ENCODE assay signal across 17 cellular contexts in genomic region chr18:64097497-64097896, GRCh38. TPM values are rescaled to one million over a fixed set of nuclear protein-coding genes. Genes with fewer than 3 reads are reported as not detected.
DNase-seq lines count a peak whose midpoint lies in the region; ATAC-seq, FAIRE-seq and TF ChIP-seq lines count a peak whose summit lies in the region.
"Had no signal": no experiment of that assay in that cellular context is flagged by ENCODE, and none has a peak within 500 bp of the region (broad histone marks: within the 10 kb centered on the region; RNA-seq: fewer than 3 reads in every experiment).

No MANE protein-coding gene starts in this region.

- DNase-seq in COR-L47 (lab: John Stamatoyannopoulos, UW) = peak; percentile 18
- no peak for DNase-seq in H9
- peak; percentile 23 for DNase-seq in astrocyte of the hippocampus (ENCODE audit: low read depth, low spot score)
- no peak for DNase-seq in kidney
- DNase-seq in NCI-H2227 treated with DMSO at 0.1 percent for 48 hours (lab: John Stamatoyannopoulos, UW) = no peak
- DNase-seq in T-cell = no peak
- DNase-seq in inferior parietal cortex (ENCODE audit: extremely low spot score) = no peak
- DNase-seq: activated CD4-positive, alpha-beta T cell treated with anti-CD3 and anti-CD28 coated beads, Interleukin-2, amount 50 U/mL, for 4 hours; CD8-positive, alpha-beta memory T cell; left colon; NCI-H146; small intestine; T-helper 17 cell; testis had no signal

- TF ChIP-seq CTCF in H9 (conservative IDR thresholded peaks at IDR 0.05) (peak; percentile 83), kidney (IDR thresholded peaks at IDR 0.05; ENCODE audit: borderline replicate concordance, extremely low read depth, insufficient read depth) (peak; percentile 10)

- no peak overlapping the region for H3K4ac ChIP-seq in H9 (ENCODE audit: low read depth, low read length)

- no peaks in the 10 kb centered on the region for H3K36me3 ChIP-seq in kidney (ENCODE audit: control insufficient read depth in 1 of 2, insufficient read depth in 2 of 2, low read length in 2 of 2)
- H3K36me3 ChIP-seq: HAP-1 had no signal

- POLR2A ChIA-PET in T-cell (lab: Charles Lee) = no interaction called here

- no peaks in the 10 kb centered on the region for H3K79me2 ChIP-seq in H9 (ENCODE audit: insufficient read depth, low read length)

- H2BK5ac ChIP-seq in H9 (ENCODE audit: insufficient read length, low read length) = no peak overlapping the region

- H3K27me3 ChIP-seq in H9 (ENCODE audit: insufficient read depth, low read length) = no peaks in the 10 kb centered on the region
- H3K27me3 ChIP-seq: testis had no signal

- CTCF ChIA-PET in T-cell (lab: Charles Lee) = no interaction called here

- H3K4me3 Mint-ChIP-seq in H9 = no peak overlapping the region
- H3K4me3 Mint-ChIP-seq in T-cell = no peak overlapping the region
- H3K4me3 Mint-ChIP-seq: CD8-positive, alpha-beta memory T cell; T-helper 17 cell had no signal

- H3K36me3 Mint-ChIP-seq in H9 (ENCODE audit: insufficient read depth in 1 of 3, low read depth in 3 of 3) (0 out of 7 replicates have a peak, but pooled peaks cover 0 to 1% (median 0%) of the 10 kb centered on the region in 3 experiments), T-cell (no peaks in the 10 kb centered on the region)
- H3K36me3 Mint-ChIP-seq: CD8-positive, alpha-beta memory T cell had no signal

- H4K91ac ChIP-seq in H9 (ENCODE audit: insufficient read length, low read depth, low read length) = no peak overlapping the region

- H3K23ac ChIP-seq in H9 (ENCODE audit: insufficient read length, low read depth, low read length) = no peak overlapping the region

- H3K4me1 ChIP-seq in H9 (ENCODE audit: insufficient read depth, low read length) (no peaks in the 10 kb centered on the region; the same call in 1 of the 2 replicates), kidney (ENCODE audit: control insufficient read depth in 1 of 2, insufficient read depth in 1 of 2, low read depth in 1 of 2, low read length in 2 of 2) (no peaks in the 10 kb centered on the region)
- H3K4me1 ChIP-seq: HAP-1, testis had no signal

- no peak overlapping the region for H4K5ac ChIP-seq in H9 (ENCODE audit: insufficient read length, low read depth, low read length)

- H4K8ac ChIP-seq in H9 (replicated peaks; ENCODE audit: insufficient read length, low read depth, low read length) = no peak overlapping the region

- no peak overlapping the region for H3K18ac ChIP-seq in H9 (ENCODE audit: insufficient read length, low read depth, low read length)

- H2AK5ac ChIP-seq in H9 (ENCODE audit: insufficient read length, low read length) = no peak overlapping the region

- H3K14ac ChIP-seq in H9 (ENCODE audit: insufficient read depth, low read length) = no peak overlapping the region

- no peak overlapping the region for H2BK15ac ChIP-seq in H9 (ENCODE audit: low read depth, low read length)

- no peaks in the 10 kb centered on the region for H3K79me1 ChIP-seq in H9 (ENCODE audit: insufficient read depth, low read depth, low read length, poor library complexity, severe bottlenecking)

- WGBS in H9 (ENCODE audit: extremely low coverage, insufficient read length, low lambda C conversion rate) = no CpG with 5 or more reads among the region's 3 CpGs

- H3K9me3 Mint-ChIP-seq in H9 (no peaks in the 10 kb centered on the region), T-cell (no peaks in the 10 kb centered on the region)

- H3K9me3 ChIP-seq in H9 (ENCODE audit: control insufficient read depth, low read depth, low read length) = no peaks in the 10 kb centered on the region
- no peaks in the 10 kb centered on the region for H3K9me3 ChIP-seq in kidney (ENCODE audit: control insufficient read depth in 1 of 2, low read length in 2 of 2)
- H3K9me3 ChIP-seq: HAP-1, testis had no signal

- no peak overlapping the region for H2BK20ac ChIP-seq in H9 (ENCODE audit: low read depth, low read length, poor library complexity, severe bottlenecking)

- H3K4me3 ChIP-seq in kidney (ENCODE audit: low read length in 2 of 2) = no peak overlapping the region
- H3K4me3 ChIP-seq: HAP-1, testis had no signal

- H3K27ac ChIP-seq in H9 (ENCODE audit: insufficient read length, low read depth, low read length) (no peak overlapping the region), kidney (ENCODE audit: low read depth in 2 of 2, low read length in 2 of 2) (no peak overlapping the region)
- H3K27ac ChIP-seq: testis had no signal

- H2AFZ ChIP-seq in H9 (ENCODE audit: low read length) = no peak overlapping the region

- peaks cover 16 to 22% of the 10 kb centered on the region in 2 experiments for H3K4me1 Mint-ChIP-seq in H9
- no peaks in the 10 kb centered on the region for H3K4me1 Mint-ChIP-seq in T-cell
- H3K4me1 Mint-ChIP-seq: CD8-positive, alpha-beta memory T cell; T-helper 17 cell had no signal

- no peak overlapping the region for H2BK120ac ChIP-seq in H9 (ENCODE audit: low read depth, low read length, poor library complexity, severe bottlenecking)

- intact Hi-C loops in kidney (cut with DNase I) = no loop called here

- H3K56ac ChIP-seq in H9 (ENCODE audit: insufficient read length, low read depth, low read length) = no peak overlapping the region

- ATAC-seq in HG02588 (IDR thresholded peaks at IDR 0.05; ENCODE audit: unreplicated experiment) (no peak), T-cell (replicated peaks in 1 of 4) (no peak)
- ATAC-seq: left colon, T-helper 17 cell had no signal

- no peaks in the 10 kb centered on the region for H3K27me3 Mint-ChIP-seq in H9 (ENCODE audit: low read depth)
- peaks cover 12% of the 10 kb centered on the region in 2 donors for H3K27me3 Mint-ChIP-seq in T-cell

- peak; percentile 45 for FAIRE-seq in kidney (lab: Jason Lieb, UNC)

- no peak overlapping the region for H3K4me2 ChIP-seq in H9 (ENCODE audit: insufficient read depth, insufficient read length, low read length)

- no peak overlapping the region for H3K9ac ChIP-seq in H9 (ENCODE audit: extremely low read depth, insufficient read length, low read length)
- no peak overlapping the region for H3K9ac ChIP-seq in kidney (ENCODE audit: low read length in 2 of 2)

- no peaks in the 10 kb centered on the region for H3K23me2 ChIP-seq in H9 (ENCODE audit: insufficient read length, low read depth, low read length, poor library complexity, severe bottlenecking)

- no peak overlapping the region for H3T11ph ChIP-seq in H9 (ENCODE audit: low read length)

- H3K27ac Mint-ChIP-seq in H9 (no peak overlapping the region; a peak in 1 of 7 replicates), T-cell (no peak overlapping the region)
- H3K27ac Mint-ChIP-seq: CD8-positive, alpha-beta memory T cell; T-helper 17 cell had no signal

- H4K20me1 ChIP-seq in H9 (ENCODE audit: control insufficient read depth, insufficient read depth, insufficient read length) = no peaks in the 10 kb centered on the region

- H2BK12ac ChIP-seq in H9 (ENCODE audit: insufficient read length, low read depth, low read length) = no peak overlapping the region

RNA-seq across cellular contexts. Expression of gene LINC00305, which starts 51.4 kb away (rescaled TPM):
- total RNA-seq in H9 (2021) = not detected in 2 replicates
- total RNA-seq in kidney = not detected
- polyA plus RNA-seq in kidney (ENCODE audit: insufficient read depth, low read depth, low replicate concordance) = not detected
- not detected for total RNA-seq in T-cell
- total RNA-seq: CD8-positive, alpha-beta memory T cell; HT1080; left colon; T-helper 17 cell; testis had no signal
- polyA plus RNA-seq: CD8-positive, alpha-beta memory T cell; small intestine had no signal

Comparison
In these comparisons a context has a peak if more than half of its experiments do, and no peak if none do; other contexts are left out.
1. DNase-seq: peak in COR-L47 (single experiment) and astrocyte of the hippocampus (single experiment); none in H9 (single experiment), kidney (single experiment), NCI-H2227 treated with DMSO at 0.1 percent for 48 hours (single experiment), T-cell (0 of 34) and inferior parietal cortex (single experiment).